ENCODE assay signal across 8 cellular contexts in the genomic region with DNA sequence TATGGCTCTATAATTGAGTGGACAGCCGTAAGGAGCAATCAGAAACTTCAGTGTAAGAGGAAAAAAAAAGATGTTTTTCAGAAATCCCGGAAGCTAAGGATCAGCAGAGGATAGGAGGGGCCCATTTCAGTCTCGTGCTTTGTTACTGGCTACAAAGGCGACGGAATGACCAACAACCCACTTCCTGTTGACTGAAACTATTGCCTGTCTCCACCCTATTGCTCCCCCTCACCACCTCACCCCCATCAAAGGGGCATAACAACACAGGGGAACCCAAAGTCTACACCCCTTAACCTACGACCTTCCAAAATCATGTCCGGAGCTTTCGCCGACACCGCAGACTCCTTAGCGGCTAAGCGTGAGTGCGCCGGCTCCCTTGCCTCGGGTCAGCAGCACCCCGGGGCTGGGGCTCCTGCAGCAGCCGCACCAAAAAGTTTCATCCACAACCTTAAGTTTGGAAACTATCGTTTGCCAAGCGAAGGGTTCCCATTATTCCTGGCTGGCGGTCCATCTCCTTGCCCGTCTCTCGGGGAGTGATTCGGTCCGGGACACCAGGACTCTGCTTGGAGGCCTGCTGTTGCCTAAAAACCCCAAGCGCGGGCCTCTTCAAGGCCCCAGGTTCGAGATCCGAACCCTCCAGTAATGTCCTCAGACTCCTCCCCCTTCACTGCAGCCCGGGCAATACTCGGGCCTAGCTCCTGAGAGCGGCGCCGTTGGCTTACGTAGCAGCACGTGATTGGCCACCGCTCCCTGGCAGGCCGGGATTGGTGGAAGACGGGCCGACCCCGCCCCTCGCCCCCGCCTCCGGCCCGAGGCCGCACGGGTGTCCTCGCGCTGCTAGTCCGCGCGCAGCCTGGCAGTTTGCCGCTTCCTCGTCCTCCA. TPM values are rescaled to one million over a fixed set of nuclear protein-coding genes. Genes with fewer than 3 reads are reported as not detected.
A peak's percentile ranks its signal among the peaks of the same experiment; 100 is the strongest.
DNase-seq lines count a peak whose midpoint lies in the region; ATAC-seq, FAIRE-seq and TF ChIP-seq lines count a peak whose summit lies in the region.

TSS of gene TPP2 (plus strand) at position 840 of the 882 bp plus-strand sequence. CDS start 53 bp downstream, outside the sequence.

- H4K20me1 ChIP-seq in OCI-LY7 (ENCODE audit: insufficient read depth, low read length) (peaks cover 11% of the 10 kb centered on the region), endothelial cell of umbilical vein (replicated peaks; ENCODE audit: control insufficient read depth, extremely low read depth, insufficient read depth, low read length) (peaks cover 5% of the 10 kb centered on the region)

- H2AFZ ChIP-seq in OCI-LY7 (ENCODE audit: low read length) (peak within 1 kb of the TSS; percentile 55; the same call in 1 of the 2 replicates), endothelial cell of umbilical vein (ENCODE audit: low read depth, low read length) (peak within 1 kb of the TSS; percentile 68)

- peaks cover 5% of the 10 kb centered on the region; the same call in 1 of the 2 replicates for H3K36me3 ChIP-seq in OCI-LY7 (ENCODE audit: insufficient read depth, low read length)
- H3K36me3 ChIP-seq in endothelial cell of umbilical vein (ENCODE audit: control insufficient read depth in 2 of 2, extremely low read depth in 1 of 2, insufficient read depth in 2 of 2, low read length in 2 of 2), result no peaks in the 10 kb centered on the region

- H3K27ac ChIP-seq in OCI-LY7 (ENCODE audit: low read depth, low read length, poor library complexity, severe bottlenecking) (peak within 1 kb of the TSS; percentile 91), endothelial cell of umbilical vein (ENCODE audit: insufficient read depth, low read depth, low read length) (peak within 1 kb of the TSS; percentile 94)

- peak within 1 kb of the TSS; percentile 96 for H3K9ac ChIP-seq in endothelial cell of umbilical vein (replicated peaks; ENCODE audit: extremely low read depth, insufficient read depth, low read length)

- intact Hi-C loops in OCI-LY7 (cut with micrococcal nuclease; ENCODE audit: unreplicated experiment) (loop anchor here (1.0 to 5.0 kb wide), 2 partner anchors 154 to 250 kb away; partner anchors contain the start of gene ERCC5), endothelial cell of umbilical vein (cut with micrococcal nuclease) (loop anchor here (1.0 to 2.0 kb wide), 6 partner anchors 52 to 249 kb away; partner anchors contain the start of gene TEX30)

- TF ChIP-seq CTCF in D721Med (IDR thresholded peaks at IDR 0.05; ENCODE audit: insufficient read depth, missing control alignments) (no peak), OCI-LY7 (conservative IDR thresholded peaks at IDR 0.05; ENCODE audit: low read length) (no peak), endothelial cell of umbilical vein (IDR thresholded peaks at IDR 0.05; ENCODE audit: extremely low read depth in 1 of 2, insufficient read depth in 1 of 2, low read depth in 1 of 2, low read length in 2 of 2) (no peak)

- DNase-seq in D721Med (ENCODE audit: insufficient read length, low spot score), result peak; percentile 76
- DNase-seq in HuH-7.5 (ENCODE audit: low spot score), result peak; percentile 78
- peak; percentile 93 for DNase-seq in OCI-LY7 (ENCODE audit: low spot score)
- peak; percentile 96 for DNase-seq in activated T-cell treated with anti-CD3 and anti-CD28 coated beads for 1 hour (ENCODE audit: low read depth)
- DNase-seq in endothelial cell of umbilical vein (ENCODE audit: low read depth, low spot score), result peak; percentile 99
- peak; percentile 98 for DNase-seq in midbrain (lab: John Stamatoyannopoulos, UW)
- peak; percentile 97 to 98 for DNase-seq in stimulated activated CD8-positive, alpha-beta memory T cell treated with anti-CD3 and anti-CD28 coated beads, Interleukin-2, amount 100 ng/mL, for 1 hour (ENCODE audit: low read depth in 2 of 2)

- H3K27me3 ChIP-seq in endothelial cell of umbilical vein (ENCODE audit: control insufficient read depth in 2 of 2, insufficient read depth in 2 of 2, low read length in 2 of 2), result no peaks in the 10 kb centered on the region

- dilution Hi-C loops in endothelial cell of umbilical vein (cut with MboI; ENCODE audit: extremely low pct_ligation_motif_present, low sequenced_read_pairs), result loop anchor here (25.0 kb wide), 1 partner anchor 266 kb away; no protein-coding TSS in a partner anchor

- CTCF ChIA-PET in OCI-LY7 (lab: Charles Lee; ENCODE audit: unreplicated experiment), result no interaction called here
- CTCF ChIA-PET in endothelial cell of umbilical vein (lab: Charles Lee), result interaction anchor here (1.0 to 3.8 kb wide), 5 partner anchors 42 to 250 kb away, joined by 3 to 27 read pairs (median 15); partner anchors contain the start of gene ERCC5

- H3K4me3 ChIP-seq in OCI-LY7 (ENCODE audit: low read depth, low read length, poor library complexity, severe bottlenecking) (peak within 1 kb of the TSS; percentile 86), endothelial cell of umbilical vein (replicated peaks in 1 of 3; ENCODE audit: insufficient read depth in 1 of 3, low read depth in 1 of 3, low read length in 3 of 3) (peak within 1 kb of the TSS; percentile 92 to 99 (median 97))

- ATAC-seq in GM21526 (IDR thresholded peaks at IDR 0.05; ENCODE audit: low FRiP score, unreplicated experiment), result peak; percentile 79

- H3K9me3 ChIP-seq in OCI-LY7 (ENCODE audit: low read length), result no peaks in the 10 kb centered on the region
- H3K9me3 ChIP-seq in endothelial cell of umbilical vein (replicated peaks; ENCODE audit: control insufficient read depth, insufficient read depth, low read length), result no peaks in the 10 kb centered on the region

- POLR2A ChIA-PET in OCI-LY7 (lab: Charles Lee) (interaction anchor here (1.6 to 1.9 kb wide), 2 partner anchors 249 to 250 kb away, joined by 4 to 6 read pairs; no protein-coding TSS in a partner anchor), endothelial cell of umbilical vein (lab: Charles Lee) (interaction anchor here (1.0 to 1.6 kb wide), 4 partner anchors 9 to 249 kb away, joined by 3 to 6 read pairs (median 5); partner anchors contain the start of gene ERCC5)

- peak; percentile 84 for TF ChIP-seq POLR2A in endothelial cell of umbilical vein (IDR thresholded peaks at IDR 0.05; ENCODE audit: low read depth, low read length)

- H3K79me2 ChIP-seq in OCI-LY7 (ENCODE audit: insufficient read depth, low read depth, low read length) (peaks cover 59% of the 10 kb centered on the region), endothelial cell of umbilical vein (ENCODE audit: control insufficient read depth, insufficient read depth, low read length) (peaks cover 42% of the 10 kb centered on the region)

- peak within 1 kb of the TSS; percentile 95 for H3K4me2 ChIP-seq in OCI-LY7 (ENCODE audit: low read length)
- peak within 1 kb of the TSS; percentile 98 for H3K4me2 ChIP-seq in endothelial cell of umbilical vein (ENCODE audit: insufficient read depth, low read length)

- peaks cover 24% of the 10 kb centered on the region for H3K4me1 ChIP-seq in OCI-LY7 (ENCODE audit: insufficient read depth, low read length, poor library complexity, severe bottlenecking)
- peaks cover 32% of the 10 kb centered on the region for H3K4me1 ChIP-seq in endothelial cell of umbilical vein (ENCODE audit: control insufficient read depth, extremely low read depth, insufficient read depth, low read length)

- BruUV-seq in OCI-LY7 (replicated peaks; lab: Mats Ljungman, UMichigan) (no TSS peak), endothelial cell of umbilical vein (replicated peaks; lab: Mats Ljungman, UMichigan) (TSS peak; percentile 62)

- FAIRE-seq in D721Med (lab: Jason Lieb, UNC), result no peak
- FAIRE-seq in endothelial cell of umbilical vein (lab: Jason Lieb, UNC), result peak; percentile 93

- no peaks in the 10 kb centered on the region for H3K9me1 ChIP-seq in endothelial cell of umbilical vein (replicated peaks; ENCODE audit: control insufficient read depth, extremely low read depth, insufficient read depth, low read length)

- H3K9me2 ChIP-seq in OCI-LY7 (ENCODE audit: insufficient read depth, low read length), result no peaks in the 10 kb centered on the region

TF ChIP-seq in endothelial cell of umbilical vein, 7 proteins besides CTCF, POLR2A, EP300 and RAD21:
- peak; percentile 76 for TF ChIP-seq POLR2AphosphoS5 (IDR thresholded peaks at IDR 0.05; ENCODE audit: insufficient read depth, low read depth, low read length)
- TF ChIP-seq JUN (IDR thresholded peaks at IDR 0.05; ENCODE audit: borderline replicate concordance, insufficient read depth, insufficient read length, low read depth), result no peak
- TF ChIP-seq MAX (IDR thresholded peaks at IDR 0.05; ENCODE audit: insufficient read depth, insufficient read length), result peak; percentile 71
- TF ChIP-seq MYC (IDR thresholded peaks at IDR 0.05; ENCODE audit: low read depth, low read length), result peak; percentile 65
- no peak for TF ChIP-seq EZH2 (IDR thresholded peaks at IDR 0.05; ENCODE audit: borderline replicate concordance, low read depth, low read length, severe bottlenecking)
- no peak for TF ChIP-seq GATA2 (IDR thresholded peaks at IDR 0.05; ENCODE audit: insufficient read depth, insufficient read length, low read depth, low read length)
- TF ChIP-seq FOS (IDR thresholded peaks at IDR 0.05; ENCODE audit: borderline replicate concordance, insufficient read depth, low read length), result no peak

RNA-seq across cellular contexts. Expression of gene TPP2, which starts in this region (rescaled TPM):
- total RNA-seq in OCI-LY7 (2014; rRNA removed; shearing (Covaris generic)), result 31.1 and 31.4 TPM in 2 replicates
- total RNA-seq in OCI-LY7 (2022), result 36.3 and 39.7 TPM in 2 replicates
- 46.7 TPM in 2 replicates for total RNA-seq in endothelial cell of umbilical vein
- polyA plus RNA-seq in endothelial cell of umbilical vein, result 7.8 and 11.5 TPM in 2 replicates
- polyA plus RNA-seq in endothelial cell of umbilical vein (2011; cell fraction: cytosol; rRNA removed), result 14.4 and 15.5 TPM in 2 replicates
- polyA plus RNA-seq in endothelial cell of umbilical vein (2011; cell fraction: nucleus; rRNA removed), result 69.9 and 78.8 TPM in 2 replicates
- 33.5 and 36.7 TPM in 2 replicates for polyA plus RNA-seq in endothelial cell of umbilical vein (2012)
- polyA minus RNA-seq in endothelial cell of umbilical vein, result 32.1 and 34.0 TPM in 2 replicates
- 17.9 TPM for polyA minus RNA-seq in endothelial cell of umbilical vein (2011; cell fraction: cytosol; rRNA and poly(A)+ RNA removed)
- 82.6 and 131 TPM in 2 replicates for polyA minus RNA-seq in endothelial cell of umbilical vein (2011; cell fraction: nucleus; rRNA and poly(A)+ RNA removed)

Comparison
In these comparisons a context has a peak if more than half of its experiments do, and no peak if none do; other contexts are left out.
1. Peak in every context shown above with its lines: DNase-seq, ATAC-seq, H3K4me3 ChIP-seq and H3K27ac ChIP-seq.